In the genomic region with DNA sequence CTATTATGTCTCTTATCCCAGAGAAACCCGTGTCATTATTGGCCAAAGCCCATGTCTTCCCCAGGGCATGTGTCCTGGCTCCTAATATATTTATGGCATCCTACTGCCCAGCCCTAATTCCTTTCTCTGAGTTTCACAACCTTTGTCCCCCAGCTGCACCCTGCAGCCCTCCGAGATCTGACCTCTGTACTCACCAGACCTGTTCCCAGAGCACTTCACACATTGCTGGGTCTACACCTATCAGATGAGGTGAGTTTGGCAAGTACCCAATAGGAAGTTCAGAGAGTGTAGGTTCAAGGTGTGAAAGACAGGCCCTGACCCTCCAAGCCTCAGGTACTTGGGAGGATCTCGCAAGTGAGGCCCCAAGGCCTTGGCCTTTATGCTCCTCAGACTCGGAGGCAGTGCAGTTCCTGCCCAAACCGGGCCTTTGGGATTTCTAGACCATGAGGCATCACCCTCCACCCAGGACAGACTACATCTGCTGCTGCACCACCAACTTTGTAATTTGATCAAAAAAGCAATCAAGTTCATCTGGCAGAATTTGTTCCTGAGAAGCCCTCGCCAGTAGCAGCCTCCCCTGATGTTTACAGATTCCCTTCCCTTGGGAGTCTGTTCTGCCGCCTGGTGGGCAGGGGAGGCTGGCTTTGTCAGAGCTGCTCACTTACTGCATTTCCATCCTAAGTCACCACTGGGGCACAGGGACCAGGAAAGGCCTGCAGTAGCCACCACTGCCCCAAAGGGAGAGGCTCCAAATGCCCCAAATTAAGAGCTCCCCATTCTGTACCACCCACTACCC, we compare ENCODE assay signal across 9 cellular contexts. TPM values are rescaled to one million over a fixed set of nuclear protein-coding genes. Genes with fewer than 3 reads are reported as not detected.
DNase-seq lines count a peak whose midpoint lies in the region; ATAC-seq and TF ChIP-seq lines count a peak whose summit lies in the region.
"Had no signal": no experiment of that assay in that cellular context is flagged by ENCODE, and none has a peak within 500 bp of the region (broad histone marks: within the 10 kb centered on the region; RNA-seq: fewer than 3 reads in every experiment).

No MANE protein-coding gene starts in this region.

- peak overlapping the region; percentile 20 for H3K27ac Mint-ChIP-seq in activated naive CD4-positive, alpha-beta T cell treated with anti-CD3 and anti-CD28 coated beads for 36 hours
- peak overlapping the region; percentile 81 for H3K27ac Mint-ChIP-seq in activated naive CD8-positive, alpha-beta T cell treated with anti-CD3 and anti-CD28 coated beads, Interleukin-2, amount 10 ng/mL, durations not matched to agents 7 days and 5 days

- H3K9me3 ChIP-seq in transverse colon (no peaks in the 10 kb centered on the region), prostate gland (no peaks in the 10 kb centered on the region)
- H3K9me3 ChIP-seq: SJSA1 had no signal

- peak overlapping the region; percentile 70 for H3K4me3 Mint-ChIP-seq in activated naive CD4-positive, alpha-beta T cell treated with anti-CD3 and anti-CD28 coated beads for 36 hours
- peak overlapping the region; percentile 77 for H3K4me3 Mint-ChIP-seq in activated naive CD8-positive, alpha-beta T cell treated with anti-CD3 and anti-CD28 coated beads, Interleukin-2, amount 10 ng/mL, durations not matched to agents 7 days and 5 days

- TF ChIP-seq EP300 in transverse colon (IDR thresholded peaks at IDR 0.05; ENCODE audit: low read depth): no peak

- ATAC-seq in activated naive CD8-positive, alpha-beta T cell treated with anti-CD3 and anti-CD28 coated beads, Interleukin-2, amount 10 ng/mL, durations not matched to agents 7 days and 5 days (ENCODE audit: low read depth): no peak

- TF ChIP-seq POLR2A in transverse colon (IDR thresholded peaks at IDR 0.05) (peak; percentile 37), prostate gland (IDR thresholded peaks at IDR 0.05) (no peak)

- H3K4me1 Mint-ChIP-seq in activated naive CD4-positive, alpha-beta T cell treated with anti-CD3 and anti-CD28 coated beads for 36 hours (ENCODE audit: low read depth): peaks cover 64% of the 10 kb centered on the region
- H3K4me1 Mint-ChIP-seq in activated naive CD8-positive, alpha-beta T cell treated with anti-CD3 and anti-CD28 coated beads, Interleukin-2, amount 10 ng/mL, durations not matched to agents 7 days and 5 days: peaks cover 45% of the 10 kb centered on the region

- no peak for DNase-seq in activated naive CD4-positive, alpha-beta T cell treated with anti-CD3 and anti-CD28 coated beads for 36 hours
- no peak for DNase-seq in activated naive CD4-positive, alpha-beta T cell treated with anti-CD3 and anti-CD28 coated beads, Interleukin-2, amount 50 U/mL, for 16 hours
- no peak for DNase-seq in activated naive CD8-positive, alpha-beta T cell treated with anti-CD3 and anti-CD28 coated beads, Interleukin-2, amount 10 ng/mL, durations not matched to agents 7 days and 5 days
- DNase-seq in transverse colon (peak; percentile 79), prostate gland (ENCODE audit: low spot score) (no peak)
- no peak for DNase-seq in stimulated activated CD4-positive, alpha-beta T cell treated with anti-CD3 and anti-CD28 coated beads, Interleukin-4, amount 100 ng/mL, for 4 hours
- DNase-seq in stimulated activated CD4-positive, alpha-beta T cell treated with anti-CD3 and anti-CD28 coated beads, Interleukin-1b, Interleukin-23, amount 100 ng/mL, for 48 hours: no peak

- H3K4me1 ChIP-seq in transverse colon: peaks cover 36 to 71% (median 56%) of the 10 kb centered on the region in 4 donors
- H3K4me1 ChIP-seq in prostate gland (replicated peaks): peaks cover 9% of the 10 kb centered on the region

- 33 to 45% methylated on average over 2 to 7 of the region's 7 CpGs for WGBS in transverse colon (ENCODE audit: low coverage in 1 of 2), 2 donors
- WGBS in prostate gland: 61% methylated on average over 7 of the region's 7 CpGs

- CTCF ChIA-PET in activated naive CD4-positive, alpha-beta T cell treated with anti-CD3 and anti-CD28 coated beads for 36 hours (lab: Charles Lee): interaction anchor here (1.2 kb wide), 1 partner anchor 22 kb away, joined by 4 read pairs; no protein-coding TSS in a partner anchor

- H3K36me3 ChIP-seq in transverse colon (no peaks in the 10 kb centered on the region), prostate gland (no peaks in the 10 kb centered on the region)

- no peaks in the 10 kb centered on the region for H3K27me3 ChIP-seq in layer of hippocampus (ENCODE audit: control insufficient read depth, insufficient read depth, low read length)
- H3K27me3 ChIP-seq in transverse colon: no peaks in the 10 kb centered on the region
- H3K27me3 ChIP-seq in prostate gland (replicated peaks; ENCODE audit: insufficient read depth): no peaks in the 10 kb centered on the region
- H3K27me3 ChIP-seq: SJSA1 had no signal

- in situ Hi-C loops in transverse colon (cut with MboI; ENCODE audit: low pct_ligation_motif_present in 1 of 4, low pct_unique_long_range_greater_than_20kb in 1 of 4, low sequenced_read_pairs in 3 of 4): no loop called here

- H3K36me3 Mint-ChIP-seq in activated naive CD4-positive, alpha-beta T cell treated with anti-CD3 and anti-CD28 coated beads for 36 hours (ENCODE audit: low read depth): peaks cover 4% of the 10 kb centered on the region
- peaks cover 24% of the 10 kb centered on the region for H3K36me3 Mint-ChIP-seq in activated naive CD8-positive, alpha-beta T cell treated with anti-CD3 and anti-CD28 coated beads, Interleukin-2, amount 10 ng/mL, durations not matched to agents 7 days and 5 days

- POLR2A ChIA-PET in activated naive CD8-positive, alpha-beta T cell treated with anti-CD3 and anti-CD28 coated beads, Interleukin-2, amount 10 ng/mL, durations not matched to agents 7 days and 5 days (lab: Charles Lee): no interaction called here

- H3K4me3 ChIP-seq in transverse colon (peak overlapping the region in 2 of 4 donors; percentile 88 to 96), prostate gland (no peak overlapping the region)

- TF ChIP-seq CTCF in transverse colon (IDR thresholded peaks at IDR 0.05): peak; percentile 25 to 53 (median 38)
- peak in 2 of 4 experiments; percentile 19 to 46 for TF ChIP-seq CTCF in prostate gland (IDR thresholded peaks at IDR 0.05)

- no peaks in the 10 kb centered on the region for H3K27me3 Mint-ChIP-seq in activated naive CD4-positive, alpha-beta T cell treated with anti-CD3 and anti-CD28 coated beads for 36 hours (ENCODE audit: low read depth)
- H3K27me3 Mint-ChIP-seq in activated naive CD8-positive, alpha-beta T cell treated with anti-CD3 and anti-CD28 coated beads, Interleukin-2, amount 10 ng/mL, durations not matched to agents 7 days and 5 days: no peaks in the 10 kb centered on the region

- H3K27ac ChIP-seq in layer of hippocampus (ENCODE audit: low read depth, low read length): peak overlapping the region; percentile 62
- peak overlapping the region; percentile 79 to 90 (median 88) for H3K27ac ChIP-seq in transverse colon
- H3K27ac ChIP-seq in prostate gland: peak overlapping the region in 1 of 2 donors; percentile 64
- H3K27ac ChIP-seq: SJSA1 had no signal

- H3K9me3 Mint-ChIP-seq in activated naive CD4-positive, alpha-beta T cell treated with anti-CD3 and anti-CD28 coated beads for 36 hours: no peaks in the 10 kb centered on the region
- H3K9me3 Mint-ChIP-seq in activated naive CD8-positive, alpha-beta T cell treated with anti-CD3 and anti-CD28 coated beads, Interleukin-2, amount 10 ng/mL, durations not matched to agents 7 days and 5 days: no peaks in the 10 kb centered on the region

- intact Hi-C loops in activated naive CD4-positive, alpha-beta T cell treated with anti-CD3 and anti-CD28 coated beads for 36 hours (cut with micrococcal nuclease): loop anchor here (10.0 kb wide), 1 partner anchor 1363 kb away; the partner anchor contains the start of gene COMTD1
- intact Hi-C loops in transverse colon (cut with DNase I; ENCODE audit: low total_unique reads): loop anchor here (2.0 kb wide), 1 partner anchor 23 kb away; no protein-coding TSS in a partner anchor
- intact Hi-C loops in prostate gland (cut with DNase I): no loop called here

RNA-seq across cellular contexts. Expression of gene CAMK2G, which starts 2.2 kb away (rescaled TPM):
- 10 to 100 TPM; 22.9 to 26.3 TPM for total RNA-seq in activated naive CD4-positive, alpha-beta T cell treated with anti-CD3 and anti-CD28 coated beads for 36 hours
- total RNA-seq in activated naive CD8-positive, alpha-beta T cell treated with anti-CD3 and anti-CD28 coated beads, Interleukin-2, amount 10 ng/mL, durations not matched to agents 7 days and 5 days: 10 to 100 TPM; 48.6 to 53.5 TPM
- total RNA-seq in transverse colon (100 to 1,000 TPM in 1 of 4 donors, 10 to 100 TPM in 3; 72.0 to 131 (median 83.0) TPM), prostate gland (10 to 100 TPM; 41.9 to 47.8 TPM)

RNA-seq across cellular contexts. Expression of gene PLAU, which starts 38.8 kb away (rescaled TPM):
- under 1 TPM; 0.26 to 0.27 TPM for total RNA-seq in activated naive CD4-positive, alpha-beta T cell treated with anti-CD3 and anti-CD28 coated beads for 36 hours
- under 1 TPM; 0.61 to 0.62 TPM for total RNA-seq in activated naive CD8-positive, alpha-beta T cell treated with anti-CD3 and anti-CD28 coated beads, Interleukin-2, amount 10 ng/mL, durations not matched to agents 7 days and 5 days
- total RNA-seq in transverse colon (1 to 10 TPM in 3 of 4 donors, under 1 TPM in 1; 0.75 to 8.0 (median 2.3) TPM), prostate gland (10 to 100 TPM in 1 of 2 donors, 1 to 10 TPM in 1; 7.1 to 11.0 TPM)
